In the genomic region with DNA sequence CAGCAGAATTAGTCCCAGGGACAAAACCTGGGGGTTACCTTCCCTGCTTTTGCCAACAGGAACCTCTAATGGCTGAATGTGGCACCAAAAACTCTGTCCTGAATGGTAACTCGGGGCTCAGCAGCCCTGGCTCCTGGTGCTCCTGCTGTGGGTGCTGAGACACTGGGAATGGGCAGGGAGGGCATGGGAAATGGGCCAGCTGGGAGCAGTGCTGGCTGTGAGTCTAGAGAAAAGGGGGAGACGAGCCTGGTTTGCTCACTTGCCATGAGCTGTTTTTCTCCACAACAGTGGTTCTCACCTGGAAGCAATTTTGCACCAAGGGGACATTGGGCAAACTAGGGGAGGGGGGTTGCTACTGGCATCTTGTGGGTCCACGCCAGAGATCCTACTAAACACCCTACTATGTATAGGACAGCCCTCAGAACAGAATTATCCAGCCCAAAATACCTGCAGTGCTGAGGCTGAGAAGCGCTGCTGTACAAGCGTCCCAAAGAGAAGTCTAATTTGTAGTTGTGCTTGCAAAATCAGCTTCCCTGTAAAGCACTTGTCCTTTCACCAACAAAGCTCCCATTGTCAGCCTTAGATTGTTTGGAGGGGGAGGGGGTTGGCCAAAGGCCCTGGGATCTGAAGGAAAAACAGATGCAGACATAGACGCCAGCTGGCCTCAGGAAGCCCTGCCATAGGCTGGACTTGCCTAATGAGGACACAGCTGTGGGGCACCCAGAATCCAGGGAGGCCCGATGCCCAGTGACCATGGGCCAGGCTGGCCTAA, we compare ENCODE assay signal across 13 cellular contexts. TPM values are rescaled to one million over a fixed set of nuclear protein-coding genes. Genes with fewer than 3 reads are reported as not detected.
A peak's percentile ranks its signal among the peaks of the same experiment; 100 is the strongest.
DNase-seq lines count a peak whose midpoint lies in the region; ATAC-seq and TF ChIP-seq lines count a peak whose summit lies in the region.
"Had no signal": no experiment of that assay in that cellular context is flagged by ENCODE, and none has a peak within 500 bp of the region (broad histone marks: within the 10 kb centered on the region; RNA-seq: fewer than 3 reads in every experiment).

No MANE protein-coding gene starts in this region.

- TF ChIP-seq POLR2A in tibial nerve (IDR thresholded peaks at IDR 0.05) (no peak), GM18505 (IDR thresholded peaks at IDR 0.05; ENCODE audit: borderline replicate concordance, extremely low read depth, insufficient read depth, insufficient read length) (no peak)

- H3K27ac Mint-ChIP-seq in endodermal cell, result no peak overlapping the region
- H3K27ac Mint-ChIP-seq: activated T-helper 1 cell treated with anti-CD3 and anti-CD28 coated beads, Interleukin-12 subunit alpha, Interleukin-12 subunit beta, Interleukin-2, Interleukin-4 antibody, amounts not matched to agents 30 ng/mL and 10 ng/mL and 1 ng/mL, durations not matched to agents 14 hours and 24 hours and 36 hours; memory B cell had no signal

- DNase-seq in NCI-H82 (lab: John Stamatoyannopoulos, UW) (peak; percentile 17), NCI-H82 treated with DMSO at 0.1 percent for 48 hours (lab: John Stamatoyannopoulos, UW; ENCODE audit: unreplicated experiment) (no peak), endodermal cell (no peak), middle frontal gyrus (ENCODE audit: extremely low spot score, low spot score) (peak; percentile 84), tibial nerve (ENCODE audit: low spot score in 2 of 2) (peak; percentile 74), Karpas-422 (no peak)
- DNase-seq: cerebellar nuclear complex, NCI-H1694 had no signal

- no peaks in the 10 kb centered on the region for H3K79me2 ChIP-seq in Karpas-422 (ENCODE audit: low read length)

- H3K27me3 ChIP-seq in endodermal cell (ENCODE audit: control insufficient read depth, insufficient read depth, low read length, poor library complexity, severe bottlenecking) (no peaks in the 10 kb centered on the region), tibial nerve (no peaks in the 10 kb centered on the region), Karpas-422 (ENCODE audit: low read length) (no peaks in the 10 kb centered on the region)

- H3K4me2 ChIP-seq in Karpas-422 (ENCODE audit: low read depth, low read length, poor library complexity, severe bottlenecking), result no peak overlapping the region
- H3K4me2 ChIP-seq: smooth muscle cell had no signal

- H3K9me3 Mint-ChIP-seq in endodermal cell, result no peaks in the 10 kb centered on the region
- H3K9me3 Mint-ChIP-seq: activated T-helper 1 cell treated with anti-CD3 and anti-CD28 coated beads, Interleukin-12 subunit alpha, Interleukin-12 subunit beta, Interleukin-2, Interleukin-4 antibody, amounts not matched to agents 30 ng/mL and 10 ng/mL and 1 ng/mL, durations not matched to agents 14 hours and 24 hours and 36 hours; memory B cell had no signal

- H3K4me3 ChIP-seq in endodermal cell (ENCODE audit: low read length) (peak overlapping the region; percentile 25), tibial nerve (no peak overlapping the region), Karpas-422 (ENCODE audit: low read length) (no peak overlapping the region)
- H3K4me3 ChIP-seq: smooth muscle cell had no signal

- no peaks in the 10 kb centered on the region for H3K36me3 Mint-ChIP-seq in endodermal cell (ENCODE audit: low read depth)
- H3K36me3 Mint-ChIP-seq: memory B cell had no signal

- no peak overlapping the region for H3K4me3 Mint-ChIP-seq in endodermal cell
- H3K4me3 Mint-ChIP-seq: activated T-helper 1 cell treated with anti-CD3 and anti-CD28 coated beads, Interleukin-12 subunit alpha, Interleukin-12 subunit beta, Interleukin-2, Interleukin-4 antibody, amounts not matched to agents 30 ng/mL and 10 ng/mL and 1 ng/mL, durations not matched to agents 14 hours and 24 hours and 36 hours; memory B cell had no signal

- H3K9ac ChIP-seq in endodermal cell (ENCODE audit: extremely low read depth, low read length, poor library complexity, severe bottlenecking) (no peak overlapping the region), Karpas-422 (ENCODE audit: low read length) (no peak overlapping the region)

- peaks cover 24% of the 10 kb centered on the region for H3K4me1 ChIP-seq in endodermal cell (ENCODE audit: control insufficient read depth, insufficient read depth, low read length)
- peaks cover 0 to 47% (median 27%) of the 10 kb centered on the region in 4 donors for H3K4me1 ChIP-seq in tibial nerve
- no peaks in the 10 kb centered on the region for H3K4me1 ChIP-seq in Karpas-422 (ENCODE audit: low read length)

- H3K27ac ChIP-seq in endodermal cell (ENCODE audit: low read depth, low read length), result peak overlapping the region; percentile 83
- H3K27ac ChIP-seq in tibial nerve, result peak overlapping the region; percentile 28 to 85 (median 78)
- no peak overlapping the region for H3K27ac ChIP-seq in Karpas-422 (ENCODE audit: low read length)

- WGBS in endodermal cell (ENCODE audit: insufficient coverage in 1 of 2, insufficient read length in 1 of 2), 2 experiments, result 61 to 81% methylated on average over 2 to 7 of the region's 7 CpGs
- WGBS in tibial nerve, 2 donors, result 26 to 47% methylated on average over 7 of the region's 7 CpGs

- H3K36me3 ChIP-seq in endodermal cell (ENCODE audit: control insufficient read depth, insufficient read depth, low read length) (no peaks in the 10 kb centered on the region), tibial nerve (no peaks in the 10 kb centered on the region), Karpas-422 (ENCODE audit: insufficient read depth, low read length) (no peaks in the 10 kb centered on the region)

- H3K4me1 Mint-ChIP-seq in endodermal cell, result peaks cover 33% of the 10 kb centered on the region
- H3K4me1 Mint-ChIP-seq: memory B cell had no signal

- no peak for TF ChIP-seq CTCF in endodermal cell (conservative IDR thresholded peaks at IDR 0.05)
- no peak for TF ChIP-seq CTCF in tibial nerve (IDR thresholded peaks at IDR 0.05)

- H3K27me3 Mint-ChIP-seq in endodermal cell (ENCODE audit: insufficient read depth), result peaks cover 2% of the 10 kb centered on the region

- H3K9me3 ChIP-seq in endodermal cell (ENCODE audit: control insufficient read depth, low read length) (no peaks in the 10 kb centered on the region), tibial nerve (no peaks in the 10 kb centered on the region), Karpas-422 (ENCODE audit: low read length) (no peaks in the 10 kb centered on the region)

- no peak overlapping the region for H2AFZ ChIP-seq in Karpas-422 (ENCODE audit: low read length)

- no peaks in the 10 kb centered on the region for H3K9me2 ChIP-seq in Karpas-422 (replicated peaks; ENCODE audit: insufficient read depth, low read length)

- ATAC-seq in GM18505 (IDR thresholded peaks at IDR 0.05; ENCODE audit: unreplicated experiment) (no peak), GM21619 (IDR thresholded peaks at IDR 0.05; ENCODE audit: unreplicated experiment) (no peak)

- no peaks in the 10 kb centered on the region for H4K20me1 ChIP-seq in Karpas-422 (ENCODE audit: insufficient read depth, low read depth, low read length)

- peak in 1 of 2 donors; percentile 85 for TF ChIP-seq EP300 in tibial nerve (IDR thresholded peaks at IDR 0.05)

RNA-seq across cellular contexts. Expression of gene LRRC74A, which starts 3.6 kb away (rescaled TPM):
- total RNA-seq in endodermal cell (not detected), tibial nerve (not detected)
- not detected for polyA plus RNA-seq in endodermal cell (2013, experiment 1 of 2)
- polyA plus RNA-seq in endodermal cell (2013, experiment 2 of 2), result not detected
- not detected in 2 replicates for total RNA-seq in Karpas-422 (2014; rRNA removed; shearing (Covaris generic); ENCODE audit: low replicate concordance)
- total RNA-seq: activated T-helper 1 cell treated with anti-CD3 and anti-CD28 coated beads, Interleukin-12 subunit alpha, Interleukin-12 subunit beta, Interleukin-2, Interleukin-4 antibody, amounts not matched to agents 30 ng/mL and 10 ng/mL and 1 ng/mL, durations not matched to agents 14 hours and 24 hours and 36 hours; smooth muscle cell had no signal
- polyA plus RNA-seq: smooth muscle cell had no signal

RNA-seq across cellular contexts. Expression of gene ANGEL1, which starts 17.2 kb away (rescaled TPM):
- total RNA-seq in endodermal cell, result 10 to 100 TPM; 21.5 to 32.5 TPM
- 26.1 TPM for polyA plus RNA-seq in endodermal cell (2013, experiment 1 of 2)
- polyA plus RNA-seq in endodermal cell (2013, experiment 2 of 2), result 22.1 TPM
- 10 to 100 TPM; 21.6 to 27.7 (median 26.1) TPM for total RNA-seq in tibial nerve
- 19.9 and 29.4 TPM in 2 replicates for total RNA-seq in Karpas-422 (2014; rRNA removed; shearing (Covaris generic); ENCODE audit: low replicate concordance)

Comparison
In these comparisons a context has a peak if more than half of its experiments do, and no peak if none do; other contexts are left out.
1. DNase-seq: peak in NCI-H82 (single experiment), middle frontal gyrus (single experiment) and tibial nerve (2 of 2); none in NCI-H82 treated with DMSO at 0.1 percent for 48 hours (single experiment), endodermal cell (single experiment) and Karpas-422 (single experiment).